Comparison of ENCODE assay signal across 16 cellular contexts in the genomic region with DNA sequence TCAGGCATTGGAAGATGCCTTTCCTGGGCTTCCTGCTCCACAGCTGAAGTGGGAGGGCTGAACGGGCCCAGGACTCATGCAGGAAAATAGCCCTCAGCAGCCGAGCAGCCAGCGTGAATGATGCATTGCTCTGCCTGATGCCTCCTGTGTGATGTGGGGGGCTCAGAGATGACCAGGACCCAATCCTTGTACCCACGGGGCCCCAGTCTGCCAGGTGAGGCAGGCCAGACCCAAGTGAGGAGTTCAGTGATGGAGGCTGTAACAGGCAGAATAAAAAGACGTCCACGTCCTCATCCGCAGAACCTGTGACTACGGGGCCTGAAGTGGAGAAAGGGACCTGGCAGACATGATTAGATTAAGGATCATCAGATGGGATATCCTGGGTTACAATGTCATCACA.
DNase-seq lines count a peak whose midpoint lies in the region; ATAC-seq and TF ChIP-seq lines count a peak whose summit lies in the region.
"Had no signal": no experiment of that assay in that cellular context is flagged by ENCODE, and none has a peak within 500 bp of the region (broad histone marks: within the 10 kb centered on the region; RNA-seq: fewer than 3 reads in every experiment).

No MANE protein-coding gene starts in this region.

- CTCF ChIA-PET in CD8-positive, alpha-beta T cell (lab: Charles Lee): no interaction called here

- DNase-seq in natural killer cell (peak; percentile 8), islet precursor cell (peak; percentile 32), spleen (peak; percentile 47), hypothalamus (lab: John Stamatoyannopoulos, UW) (no peak)
- DNase-seq in natural killer cell treated with Interleukin-12 subunit alpha and Interleukin-12 subunit beta and Interleukin-15 and Interleukin-18, amount 100 ng/mL, for 72 hours (ENCODE audit: low spot score): no peak
- DNase-seq in CD8-positive, alpha-beta T cell: no peak
- DNase-seq: ACHN, AML-193, EL, HFFc6, KBM-7, NCI-H1048, NCI-H146, NCI-H2081, NCI-H524 treated with DMSO at 0.1 percent for 48 hours had no signal

- TF ChIP-seq CTCF in natural killer cell (IDR thresholded peaks at IDR 0.05) (no peak), spleen (IDR thresholded peaks at IDR 0.05 in 8 of 11, conservative IDR thresholded peaks at IDR 0.05 in 3 of 11) (no peak)
- no peak for TF ChIP-seq CTCF in CD8-positive, alpha-beta T cell (IDR thresholded peaks at IDR 0.05)

- H3K4me3 ChIP-seq in spleen: no peak overlapping the region
- no peak overlapping the region for H3K4me3 ChIP-seq in CD8-positive, alpha-beta T cell (ENCODE audit: low read depth, low read length)

- no peak overlapping the region for H3K4me3 Mint-ChIP-seq in natural killer cell
- no peak overlapping the region for H3K4me3 Mint-ChIP-seq in natural killer cell treated with Interleukin-12 subunit alpha and Interleukin-12 subunit beta and Interleukin-15 and Interleukin-18, amount 100 ng/mL, for 72 hours
- H3K4me3 Mint-ChIP-seq in CD8-positive, alpha-beta T cell: no peak overlapping the region
- H3K4me3 Mint-ChIP-seq: HFFc6 had no signal

- intact Hi-C loops in natural killer cell (cut with micrococcal nuclease) (no loop called here), spleen (cut with DNase I; ENCODE audit: low total_unique reads) (no loop called here)
- intact Hi-C loops in CD8-positive, alpha-beta T cell (cut with DNase I, micrococcal nuclease): no loop called here

- H3K4me1 ChIP-seq in spleen: no peaks in the 10 kb centered on the region
- H3K4me1 ChIP-seq in CD8-positive, alpha-beta T cell (ENCODE audit: insufficient read depth, low read length): no peaks in the 10 kb centered on the region

- H3K4me1 Mint-ChIP-seq in natural killer cell: peaks cover 0 to 21% of the 10 kb centered on the region in 2 donors
- peaks cover 4% of the 10 kb centered on the region in 2 donors for H3K4me1 Mint-ChIP-seq in natural killer cell treated with Interleukin-12 subunit alpha and Interleukin-12 subunit beta and Interleukin-15 and Interleukin-18, amount 100 ng/mL, for 72 hours (ENCODE audit: low read depth in 2 of 2)
- H3K4me1 Mint-ChIP-seq in CD8-positive, alpha-beta T cell (ENCODE audit: low read depth): no peaks in the 10 kb centered on the region

- POLR2A ChIA-PET in CD8-positive, alpha-beta T cell (lab: Charles Lee): no interaction called here

- peaks cover 0 to 2% of the 10 kb centered on the region in 2 donors for H3K9me3 Mint-ChIP-seq in natural killer cell
- H3K9me3 Mint-ChIP-seq in natural killer cell treated with Interleukin-12 subunit alpha and Interleukin-12 subunit beta and Interleukin-15 and Interleukin-18, amount 100 ng/mL, for 72 hours: peaks cover 9% of the 10 kb centered on the region
- H3K9me3 Mint-ChIP-seq in CD8-positive, alpha-beta T cell: no peaks in the 10 kb centered on the region

- ATAC-seq in natural killer cell (no peak), GM18520 (IDR thresholded peaks at IDR 0.05; ENCODE audit: unreplicated experiment) (no peak)
- ATAC-seq in natural killer cell treated with Interleukin-12 subunit alpha and Interleukin-12 subunit beta and Interleukin-15 and Interleukin-18, amount 100 ng/mL, for 72 hours: no peak
- no peak for ATAC-seq in CD8-positive, alpha-beta T cell

- H3K27ac ChIP-seq in spleen: no peak overlapping the region
- no peak overlapping the region for H3K27ac ChIP-seq in CD8-positive, alpha-beta T cell (ENCODE audit: low read depth, low read length)

- H3K9me3 ChIP-seq in spleen: peaks cover 0 to 4% (median 0%) of the 10 kb centered on the region in 8 donors
- H3K9me3 ChIP-seq in CD8-positive, alpha-beta T cell (ENCODE audit: low read length): no peaks in the 10 kb centered on the region

- no peak for TF ChIP-seq POLR2A in spleen (IDR thresholded peaks at IDR 0.05)

- H3K36me3 Mint-ChIP-seq in natural killer cell: no peaks in the 10 kb centered on the region
- no peaks in the 10 kb centered on the region for H3K36me3 Mint-ChIP-seq in natural killer cell treated with Interleukin-12 subunit alpha and Interleukin-12 subunit beta and Interleukin-15 and Interleukin-18, amount 100 ng/mL, for 72 hours
- H3K36me3 Mint-ChIP-seq in CD8-positive, alpha-beta T cell: no peaks in the 10 kb centered on the region

- no peak overlapping the region for H3K27ac Mint-ChIP-seq in natural killer cell
- H3K27ac Mint-ChIP-seq in natural killer cell treated with Interleukin-12 subunit alpha and Interleukin-12 subunit beta and Interleukin-15 and Interleukin-18, amount 100 ng/mL, for 72 hours: no peak overlapping the region
- no peak overlapping the region for H3K27ac Mint-ChIP-seq in CD8-positive, alpha-beta T cell
- H3K27ac Mint-ChIP-seq: HFFc6 had no signal

- no peaks in the 10 kb centered on the region for H3K36me3 ChIP-seq in spleen
- H3K36me3 ChIP-seq in CD8-positive, alpha-beta T cell (ENCODE audit: insufficient read depth, low read length): no peaks in the 10 kb centered on the region

- WGBS in spleen, 5 donors: 83 to 93% (median 89%) methylated on average over 8 of the region's 8 CpGs

- no peaks in the 10 kb centered on the region for H3K27me3 Mint-ChIP-seq in natural killer cell (ENCODE audit: low read depth in 2 of 2)
- no peaks in the 10 kb centered on the region for H3K27me3 Mint-ChIP-seq in natural killer cell treated with Interleukin-12 subunit alpha and Interleukin-12 subunit beta and Interleukin-15 and Interleukin-18, amount 100 ng/mL, for 72 hours
- H3K27me3 Mint-ChIP-seq in CD8-positive, alpha-beta T cell (ENCODE audit: low read depth): no peaks in the 10 kb centered on the region

- H3K27me3 ChIP-seq in spleen (replicated peaks in 1 of 7): no peaks in the 10 kb centered on the region
- no peaks in the 10 kb centered on the region for H3K27me3 ChIP-seq in CD8-positive, alpha-beta T cell (ENCODE audit: insufficient read depth, low read length)

Comparison
In these comparisons a context has a peak if more than half of its experiments do, and no peak if none do; other contexts are left out.
1. DNase-seq: peak in natural killer cell (single experiment), islet precursor cell (single experiment) and spleen (single experiment); none in natural killer cell treated with Interleukin-12 subunit alpha and Interleukin-12 subunit beta and Interleukin-15 and Interleukin-18, amount 100 ng/mL, for 72 hours (single experiment), hypothalamus (0 of 51) and CD8-positive, alpha-beta T cell (0 of 7).